ENCODE assay signal across 8 cellular contexts in the genomic region with DNA sequence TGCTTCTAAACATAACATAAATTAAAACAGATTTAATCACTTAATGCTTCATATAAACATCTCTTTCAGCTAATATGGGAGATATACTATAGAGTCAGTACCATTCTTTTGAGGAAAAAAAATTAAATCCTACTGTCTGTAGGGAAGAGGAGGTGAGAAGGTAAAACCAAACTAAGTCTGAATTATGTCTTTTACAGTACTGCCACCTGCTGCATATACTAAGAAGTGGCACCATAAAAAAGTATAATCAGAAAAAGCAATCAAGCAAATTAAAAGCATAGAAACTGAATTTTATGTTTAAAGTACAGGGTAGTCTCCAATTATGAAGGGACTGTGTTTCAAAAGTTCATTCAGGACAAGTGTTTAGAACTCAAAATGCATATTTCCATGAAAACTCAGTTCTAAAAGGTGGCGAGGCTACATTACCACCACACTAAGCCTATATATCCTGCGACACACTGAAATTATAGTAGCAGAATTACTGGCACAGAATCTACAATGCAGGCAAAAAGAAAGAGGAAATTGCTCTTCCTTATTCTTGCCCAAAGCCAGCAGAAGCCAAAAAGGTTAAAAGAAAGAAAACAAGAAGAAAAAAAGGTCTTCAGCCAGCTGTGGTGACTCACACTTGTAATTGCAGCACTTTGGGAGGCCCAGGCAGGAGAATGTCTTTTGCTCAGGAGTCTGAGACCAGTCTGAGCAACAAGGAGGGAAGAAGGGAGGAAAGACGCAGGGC. TPM values are rescaled to one million over a fixed set of nuclear protein-coding genes. Genes with fewer than 3 reads are reported as not detected.
DNase-seq lines count a peak whose midpoint lies in the region; ATAC-seq and TF ChIP-seq lines count a peak whose summit lies in the region.

No MANE protein-coding gene starts in this region.

- H3K4me3 ChIP-seq in adrenal gland (no peak overlapping the region), tibial nerve (no peak overlapping the region)

- H3K27ac ChIP-seq in adrenal gland (no peak overlapping the region), tibial nerve (peak overlapping the region in 1 of 4 donors; percentile 9)

- intact Hi-C loops in adrenal gland (cut with DNase I), result loop anchor here (10.0 kb wide), 2 partner anchors 118 to 308 kb away; no protein-coding TSS in a partner anchor

- H3K27ac Mint-ChIP-seq in activated CD8-positive, alpha-beta memory T cell treated with anti-CD3 and anti-CD28 coated beads, Interleukin-2, amount 10 ng/mL, durations not matched to agents 7 days and 5 days, result no peak overlapping the region

- H3K27me3 Mint-ChIP-seq in activated CD8-positive, alpha-beta memory T cell treated with anti-CD3 and anti-CD28 coated beads, Interleukin-2, amount 10 ng/mL, durations not matched to agents 7 days and 5 days, result no peaks in the 10 kb centered on the region

- CTCF ChIA-PET in activated CD8-positive, alpha-beta memory T cell treated with anti-CD3 and anti-CD28 coated beads, Interleukin-2, amount 10 ng/mL, durations not matched to agents 7 days and 5 days (lab: Charles Lee), result interaction anchor here (0.6 to 3.0 kb wide), 24 partner anchors 9 to 368 kb away, joined by 3 to 42 read pairs (median 4); a partner anchor contains a TSS

- peak; percentile 60 for ATAC-seq in activated CD8-positive, alpha-beta memory T cell treated with anti-CD3 and anti-CD28 coated beads, Interleukin-2, amount 10 ng/mL, durations not matched to agents 7 days and 5 days
- ATAC-seq in GM21528 (IDR thresholded peaks at IDR 0.05; ENCODE audit: low FRiP score, unreplicated experiment) (no peak), HG03342 (IDR thresholded peaks at IDR 0.05; ENCODE audit: unreplicated experiment) (no peak)

- H3K4me1 Mint-ChIP-seq in activated CD8-positive, alpha-beta memory T cell treated with anti-CD3 and anti-CD28 coated beads, Interleukin-2, amount 10 ng/mL, durations not matched to agents 7 days and 5 days, result peaks cover 36% of the 10 kb centered on the region

- 83 to 93% (median 84%) methylated on average over 3 of the region's 3 CpGs for WGBS in adrenal gland, 4 donors
- WGBS in tibial nerve, 2 donors, result 82 to 84% methylated on average over 3 of the region's 3 CpGs

- no peaks in the 10 kb centered on the region for H3K9me3 Mint-ChIP-seq in activated CD8-positive, alpha-beta memory T cell treated with anti-CD3 and anti-CD28 coated beads, Interleukin-2, amount 10 ng/mL, durations not matched to agents 7 days and 5 days (ENCODE audit: low read depth)

- TF ChIP-seq CTCF in adrenal gland (IDR thresholded peaks at IDR 0.05) (peak; percentile 48 to 78 (median 68)), tibial nerve (IDR thresholded peaks at IDR 0.05) (peak; percentile 38 to 70 (median 50))

- H3K36me3 ChIP-seq in adrenal gland (replicated peaks in 1 of 2) (peaks cover 0 to 32% of the 10 kb centered on the region in 2 donors), tibial nerve (peaks cover 0 to 53% (median 5%) of the 10 kb centered on the region in 3 donors)

- H3K4me1 ChIP-seq in adrenal gland (replicated peaks in 1 of 2), result peaks cover 0 to 3% of the 10 kb centered on the region in 2 donors
- peaks cover 0 to 7% (median 0%) of the 10 kb centered on the region in 4 donors for H3K4me1 ChIP-seq in tibial nerve

- TF ChIP-seq POLR2A in adrenal gland (IDR thresholded peaks at IDR 0.05) (no peak), tibial nerve (IDR thresholded peaks at IDR 0.05) (no peak)

- H3K27me3 ChIP-seq in adrenal gland (no peaks in the 10 kb centered on the region), tibial nerve (no peaks in the 10 kb centered on the region)

- TF ChIP-seq EP300 in tibial nerve (IDR thresholded peaks at IDR 0.05), result no peak

- peaks cover 40% of the 10 kb centered on the region for H3K36me3 Mint-ChIP-seq in activated CD8-positive, alpha-beta memory T cell treated with anti-CD3 and anti-CD28 coated beads, Interleukin-2, amount 10 ng/mL, durations not matched to agents 7 days and 5 days

- H3K9me3 ChIP-seq in adrenal gland (replicated peaks in 1 of 3) (no peaks in the 10 kb centered on the region), tibial nerve (no peaks in the 10 kb centered on the region)

- H3K4me3 Mint-ChIP-seq in activated CD8-positive, alpha-beta memory T cell treated with anti-CD3 and anti-CD28 coated beads, Interleukin-2, amount 10 ng/mL, durations not matched to agents 7 days and 5 days, result no peak overlapping the region

- no peak for DNase-seq in activated CD8-positive, alpha-beta memory T cell treated with anti-CD3 and anti-CD28 coated beads, Interleukin-2, amount 10 ng/mL, durations not matched to agents 7 days and 5 days
- no peak for DNase-seq in activated CD8-positive, alpha-beta memory T cell treated with anti-CD3 and anti-CD28 coated beads, Interleukin-2, amount 50 U/mL, for 48 hours
- peak; percentile 28 for DNase-seq in NCI-H1048 (lab: John Stamatoyannopoulos, UW)
- DNase-seq in adrenal gland, result peak in 1 of 7 donors; percentile 25
- DNase-seq in inferior parietal cortex (ENCODE audit: extremely low spot score), result peak; percentile 43
- DNase-seq in tibial nerve (ENCODE audit: low spot score in 2 of 2), result no peak

RNA-seq across cellular contexts. Expression of a gene that starts 9.0 kb away (rescaled TPM):
- total RNA-seq in activated CD8-positive, alpha-beta memory T cell treated with anti-CD3 and anti-CD28 coated beads, Interleukin-2, amount 10 ng/mL, durations not matched to agents 7 days and 5 days, result 10 to 100 TPM; 39.7 to 48.5 TPM
- 10 to 100 TPM; 21.8 to 90.9 (median 31.6) TPM for total RNA-seq in adrenal gland
- 10 to 100 TPM; 10.6 to 23.2 (median 17.6) TPM for polyA plus RNA-seq in adrenal gland
- 10 to 100 TPM; 28.8 to 44.7 (median 32.6) TPM for total RNA-seq in tibial nerve

RNA-seq across cellular contexts. Expression of a gene that starts 9.1 kb away (rescaled TPM):
- total RNA-seq in activated CD8-positive, alpha-beta memory T cell treated with anti-CD3 and anti-CD28 coated beads, Interleukin-2, amount 10 ng/mL, durations not matched to agents 7 days and 5 days, result 10 to 100 TPM; 13.7 to 22.1 TPM
- 10 to 100 TPM; 10.2 to 37.9 (median 21.7) TPM for total RNA-seq in adrenal gland
- polyA plus RNA-seq in adrenal gland, result 10 to 100 TPM; 13.6 to 20.2 (median 19.1) TPM
- 10 to 100 TPM in 3 of 4 donors, 1 to 10 TPM in 1; 9.2 to 25.1 (median 13.0) TPM for total RNA-seq in tibial nerve

Comparison
In these comparisons a context has a peak if more than half of its experiments do, and no peak if none do; other contexts are left out.
1. DNase-seq: peak in NCI-H1048 (single experiment) and inferior parietal cortex (single experiment); none in activated CD8-positive, alpha-beta memory T cell treated with anti-CD3 and anti-CD28 coated beads, Interleukin-2, amount 10 ng/mL, durations not matched to agents 7 days and 5 days (single experiment), activated CD8-positive, alpha-beta memory T cell treated with anti-CD3 and anti-CD28 coated beads, Interleukin-2, amount 50 U/mL, for 48 hours (single experiment) and tibial nerve (0 of 2).